Comparison of ENCODE assay signal across 8 cellular contexts in the genomic region with DNA sequence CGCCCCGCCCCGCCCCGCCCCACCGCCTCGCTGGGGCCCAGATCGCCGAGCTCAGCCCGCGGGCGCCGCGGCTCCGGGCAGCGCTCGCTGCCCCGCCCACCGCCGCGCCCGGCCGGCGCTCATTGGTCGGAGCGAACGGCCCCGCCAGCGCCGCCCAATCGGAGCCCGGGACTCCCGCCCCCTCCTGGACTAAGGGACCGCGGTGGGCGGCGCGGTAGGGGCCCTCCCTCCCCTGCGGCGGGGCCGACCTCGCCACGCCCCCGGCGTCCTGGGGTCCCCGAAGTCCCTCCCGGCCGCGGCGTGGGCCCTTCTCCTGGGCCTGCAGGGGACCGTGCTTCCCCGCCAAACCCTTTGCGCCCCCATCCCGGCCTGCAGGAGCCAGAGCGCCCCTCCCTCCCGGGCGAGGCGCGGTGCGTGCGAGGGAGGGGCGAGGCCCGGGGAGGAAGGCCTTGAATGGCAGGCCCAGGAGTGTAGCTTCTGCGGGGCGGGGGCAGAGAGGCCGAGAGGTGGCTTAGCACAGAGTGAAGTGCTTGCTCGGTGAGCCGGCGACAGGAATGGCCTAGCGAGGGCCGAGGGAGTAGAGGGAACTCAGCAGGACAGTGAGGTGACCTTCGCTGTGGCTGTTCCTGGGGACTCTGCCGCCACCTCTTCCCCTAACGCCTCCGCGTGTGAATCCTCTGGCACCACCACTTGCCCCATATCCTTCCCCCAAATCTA. TPM values are rescaled to one million over a fixed set of nuclear protein-coding genes. Genes with fewer than 3 reads are reported as not detected.
DNase-seq lines count a peak whose midpoint lies in the region; ATAC-seq and TF ChIP-seq lines count a peak whose summit lies in the region.

A gene (minus strand): TSS at position 51 of the 717 bp plus-strand sequence. CDS start 7,366 bp downstream, outside the sequence.

- H2BK5ac ChIP-seq in IMR-90 (ENCODE audit: low read depth, low read length, poor library complexity, severe bottlenecking) = peak within 1 kb of the TSS; percentile 87

- H3K36me3 Mint-ChIP-seq in activated T-helper 17 cell treated with anti-CD3 and anti-CD28 coated beads, Interleukin-2, amount 50 U/mL, for 72 hours (ENCODE audit: low read depth) = no peaks in the 10 kb centered on the region
- no peaks in the 10 kb centered on the region for H3K36me3 Mint-ChIP-seq in nephron (ENCODE audit: low read depth)

- H3K14ac ChIP-seq in IMR-90 (replicated peaks; ENCODE audit: low read depth, low read length) = 0 out of 2 replicates have a peak within 1 kb of the TSS, but pooled peaks have one; percentile 52

- H3K9me3 Mint-ChIP-seq in activated T-helper 17 cell treated with anti-CD3 and anti-CD28 coated beads, Interleukin-2, amount 50 U/mL, for 72 hours = no peaks in the 10 kb centered on the region
- no peaks in the 10 kb centered on the region for H3K9me3 Mint-ChIP-seq in nephron

- peak within 1 kb of the TSS; percentile 12; the same call in 1 of the 2 replicates for H3K18ac ChIP-seq in IMR-90 (ENCODE audit: low read depth, low read length)

- H3K56ac ChIP-seq in IMR-90 (ENCODE audit: extremely low read depth, insufficient read depth, low read length) = no peak within 1 kb of the TSS

- H4K8ac ChIP-seq in IMR-90 (ENCODE audit: low read depth in 2 of 2, low read length in 2 of 2) = peak within 1 kb of the TSS; percentile 85 to 88; a peak in 3 of 4 replicates

- no TSS peak for BruUV-seq in IMR-90 (replicated peaks; lab: Mats Ljungman, UMichigan)

- peaks cover 6% of the 10 kb centered on the region; the same call in 1 of the 2 replicates for H4K20me1 ChIP-seq in IMR-90 (ENCODE audit: insufficient read depth, low read length)

- peak; percentile 72 for ATAC-seq in GM21528 (IDR thresholded peaks at IDR 0.05; ENCODE audit: low FRiP score, unreplicated experiment)
- peak; percentile 86 for ATAC-seq in IMR-90 (ENCODE audit: low read depth)
- ATAC-seq in activated T-helper 17 cell treated with anti-CD3 and anti-CD28 coated beads, Interleukin-2, amount 50 U/mL, for 72 hours (replicated peaks) = peak; percentile 91
- peak; percentile 90 for ATAC-seq in stimulated activated naive CD8-positive, alpha-beta T cell treated with anti-CD3 and anti-CD28 coated beads, Interleukin-15, Interleukin-2, amounts not matched to agents 100 U/mL and 50 U/mL, for 24 hours

- peak within 1 kb of the TSS; percentile 49; the same call in 1 of the 2 replicates for H4K5ac ChIP-seq in IMR-90 (ENCODE audit: low read depth, low read length)

- peak within 1 kb of the TSS; percentile 99 for H2AFZ ChIP-seq in IMR-90 (replicated peaks; ENCODE audit: low read length, poor library complexity)

- no peak for TF ChIP-seq RAD21 in IMR-90 (IDR thresholded peaks at IDR 0.05; ENCODE audit: low read length)

- no peak within 1 kb of the TSS; the same call in 2 of the 3 replicates for H2BK15ac ChIP-seq in IMR-90 (ENCODE audit: low read depth, low read length)

- intact Hi-C loops in IMR-90 (cut with micrococcal nuclease) = loop anchor here (2.0 kb wide), 1 partner anchor 46 kb away; a partner anchor contains a TSS

- peak within 1 kb of the TSS; percentile 87 for H3K4me2 ChIP-seq in IMR-90 (ENCODE audit: low read depth, low read length)

- H3K27ac Mint-ChIP-seq in activated T-helper 17 cell treated with anti-CD3 and anti-CD28 coated beads, Interleukin-2, amount 50 U/mL, for 72 hours = peak within 1 kb of the TSS; percentile 90
- peak within 1 kb of the TSS; percentile 45 to 87 (median 75) for H3K27ac Mint-ChIP-seq in nephron

- peaks cover 31% of the 10 kb centered on the region for H3K9me1 ChIP-seq in IMR-90 (ENCODE audit: insufficient read depth, low read length)

- peak within 1 kb of the TSS; percentile 84 for H2AK5ac ChIP-seq in IMR-90 (ENCODE audit: low read depth, low read length)

- 20% methylated on average over 8 of the region's 75 CpGs; no CpG with 5 or more reads in 1 of the 2 experiments for WGBS in IMR-90 (ENCODE audit: extremely low coverage in 2 of 2, insufficient read length in 1 of 2), 2 experiments

- dilution Hi-C loops in IMR-90 (cut with HindIII; ENCODE audit: low sequenced_read_pairs, unreplicated experiment) = no loop called here

- no peaks in the 10 kb centered on the region for H3K36me3 ChIP-seq in IMR-90 (ENCODE audit: control insufficient read depth, insufficient read depth, low read length)

- in situ Hi-C loops in IMR-90 (cut with MboI; ENCODE audit: low sequenced_read_pairs) = no loop called here

- H3K27me3 ChIP-seq in IMR-90 (ENCODE audit: control insufficient read depth, insufficient read depth, low read length) = no peaks in the 10 kb centered on the region

- H3K4me3 ChIP-seq in IMR-90 (ENCODE audit: insufficient read depth, low read depth, low read length) (peak within 1 kb of the TSS; percentile 67), fibroblast of pulmonary artery (replicated peaks; ENCODE audit: low read depth, low read length) (peak within 1 kb of the TSS; percentile 58)

- H3K27me3 Mint-ChIP-seq in activated T-helper 17 cell treated with anti-CD3 and anti-CD28 coated beads, Interleukin-2, amount 50 U/mL, for 72 hours = no peaks in the 10 kb centered on the region
- peaks cover 7% of the 10 kb centered on the region for H3K27me3 Mint-ChIP-seq in nephron (ENCODE audit: low read depth)

- H3K9me3 ChIP-seq in IMR-90 (ENCODE audit: control insufficient read depth, insufficient read depth, low read length) = no peaks in the 10 kb centered on the region

- H3K4me3 Mint-ChIP-seq in activated T-helper 17 cell treated with anti-CD3 and anti-CD28 coated beads, Interleukin-2, amount 50 U/mL, for 72 hours = peak within 1 kb of the TSS; percentile 85
- peak within 1 kb of the TSS; percentile 82 to 87 (median 83) for H3K4me3 Mint-ChIP-seq in nephron

- peak within 1 kb of the TSS; percentile 48; the same call in 1 of the 2 replicates for H3K23ac ChIP-seq in IMR-90 (ENCODE audit: low read depth, low read length)

- H3K4me1 Mint-ChIP-seq in activated T-helper 17 cell treated with anti-CD3 and anti-CD28 coated beads, Interleukin-2, amount 50 U/mL, for 72 hours = peaks cover 20% of the 10 kb centered on the region
- peaks cover 59% of the 10 kb centered on the region for H3K4me1 Mint-ChIP-seq in nephron

- peak within 1 kb of the TSS; percentile 92 for H2AK9ac ChIP-seq in IMR-90 (replicated peaks; ENCODE audit: low read depth, low read length, poor library complexity)

- peak within 1 kb of the TSS; percentile 71 for H3K27ac ChIP-seq in IMR-90 (ENCODE audit: insufficient read depth, low read length)

- DNase-seq in DMS53 treated with DMSO at 0.1 percent for 48 hours (lab: John Stamatoyannopoulos, UW; ENCODE audit: unreplicated experiment) (peak; percentile 82), IMR-90 (peak; percentile 72), RPMI7951 (ENCODE audit: low read depth) (peak; percentile 79), fibroblast of pulmonary artery (ENCODE audit: low read depth) (peak; percentile 81)
- DNase-seq in stimulated activated naive CD8-positive, alpha-beta T cell treated with anti-CD3 and anti-CD28 coated beads, Interleukin-15, Interleukin-2, amounts not matched to agents 100 U/mL and 50 U/mL, for 24 hours = peak; percentile 93

- CTCF ChIA-PET in IMR-90 (lab: Yijun Ruan, JAX) = no interaction called here

- peaks cover 8 to 38% of the 10 kb centered on the region in 2 experiments; a peak in 3 of 4 replicates for H3K79me1 ChIP-seq in IMR-90 (ENCODE audit: low read depth in 1 of 2, low read length in 2 of 2)

- H4K91ac ChIP-seq in IMR-90 (ENCODE audit: insufficient read depth, low read depth, low read length) = peak within 1 kb of the TSS; percentile 79

- TF ChIP-seq CTCF in IMR-90 (conservative IDR thresholded peaks at IDR 0.05; ENCODE audit: low read depth, low read length) (no peak), fibroblast of pulmonary artery (IDR thresholded peaks at IDR 0.05; ENCODE audit: low read length, missing control alignments) (no peak), nephron (IDR thresholded peaks at IDR 0.05; ENCODE audit: unreplicated experiment in 3 of 3) (no peak)

- POLR2A ChIA-PET in IMR-90 (lab: Charles Lee; ENCODE audit: unreplicated experiment) = no interaction called here

- peak within 1 kb of the TSS; percentile 58 for H3K9ac ChIP-seq in IMR-90 (ENCODE audit: low read depth, low read length)

- TF ChIP-seq POLR2A in IMR-90 (IDR thresholded peaks at IDR 0.05; ENCODE audit: low read depth, low read length) = no peak; the same call in 1 of the 2 replicates

- H2BK20ac ChIP-seq in IMR-90 (ENCODE audit: low read depth, low read length) = 0 out of 2 replicates have a peak within 1 kb of the TSS, but pooled peaks have one; percentile 48

- peak within 1 kb of the TSS; percentile 80 for H3K4ac ChIP-seq in IMR-90 (ENCODE audit: low read depth, low read length)

- H3K4me1 ChIP-seq in IMR-90 (ENCODE audit: control insufficient read depth, insufficient read depth, low read length) = peaks cover 37% of the 10 kb centered on the region

- peak within 1 kb of the TSS; percentile 30; the same call in 1 of the 2 replicates for H2BK120ac ChIP-seq in IMR-90 (ENCODE audit: low read depth, low read length)

TF ChIP-seq in IMR-90, 13 proteins besides CTCF, POLR2A, EP300 and RAD21:
- no peak for TF ChIP-seq MAFK (IDR thresholded peaks at IDR 0.05; ENCODE audit: low read depth, low read length)
- peak; percentile 90; the same call in 1 of the 2 replicates for TF ChIP-seq MAZ (IDR thresholded peaks at IDR 0.05; ENCODE audit: borderline replicate concordance, low read depth, low read length)
- TF ChIP-seq, protein P1, sequence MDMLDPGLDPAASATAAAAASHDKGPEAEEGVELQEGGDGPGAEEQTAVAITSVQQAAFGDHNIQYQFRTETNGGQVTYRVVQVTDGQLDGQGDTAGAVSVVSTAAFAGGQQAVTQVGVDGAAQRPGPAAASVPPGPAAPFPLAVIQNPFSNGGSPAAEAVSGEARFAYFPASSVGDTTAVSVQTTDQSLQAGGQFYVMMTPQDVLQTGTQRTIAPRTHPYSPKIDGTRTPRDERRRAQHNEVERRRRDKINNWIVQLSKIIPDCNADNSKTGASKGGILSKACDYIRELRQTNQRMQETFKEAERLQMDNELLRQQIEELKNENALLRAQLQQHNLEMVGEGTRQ (IDR thresholded peaks at IDR 0.05; ENCODE audit: low read depth, low read length) = no peak
- TF ChIP-seq BHLHE40 (IDR thresholded peaks at IDR 0.05; ENCODE audit: low read depth, low read length) = no peak

RNA-seq across cellular contexts. Expression of the gene that starts here (rescaled TPM):
- 4.1 and 4.2 TPM in 2 replicates for total RNA-seq in IMR-90 (2012; rRNA removed)
- polyA plus RNA-seq in IMR-90 (2012; rRNA removed) = 7.7 and 8.2 TPM in 2 replicates
- polyA plus RNA-seq in IMR-90 (2012; cell fraction: cytosol; rRNA removed) = 4.6 and 6.1 TPM in 2 replicates
- polyA plus RNA-seq in IMR-90 (2012; cell fraction: nucleus; rRNA removed; ENCODE audit: low replicate concordance) = 18.8 and 32.0 TPM in 2 replicates
- total RNA-seq in RPMI7951 (2014; rRNA removed; shearing (Covaris generic)) = 1.2 and 2.3 TPM in 2 replicates
- total RNA-seq in activated T-helper 17 cell treated with anti-CD3 and anti-CD28 coated beads, Interleukin-2, amount 50 U/mL, for 72 hours = 1 to 10 TPM; 4.0 to 4.9 TPM

Comparison
In these comparisons a context has a peak if more than half of its experiments do, and no peak if none do; other contexts are left out.
1. Peak in every context shown above with its lines: DNase-seq, ATAC-seq, H3K4me3 ChIP-seq and H3K27ac ChIP-seq.